16 cellular contexts compared by ENCODE assay signal in the genomic region with DNA sequence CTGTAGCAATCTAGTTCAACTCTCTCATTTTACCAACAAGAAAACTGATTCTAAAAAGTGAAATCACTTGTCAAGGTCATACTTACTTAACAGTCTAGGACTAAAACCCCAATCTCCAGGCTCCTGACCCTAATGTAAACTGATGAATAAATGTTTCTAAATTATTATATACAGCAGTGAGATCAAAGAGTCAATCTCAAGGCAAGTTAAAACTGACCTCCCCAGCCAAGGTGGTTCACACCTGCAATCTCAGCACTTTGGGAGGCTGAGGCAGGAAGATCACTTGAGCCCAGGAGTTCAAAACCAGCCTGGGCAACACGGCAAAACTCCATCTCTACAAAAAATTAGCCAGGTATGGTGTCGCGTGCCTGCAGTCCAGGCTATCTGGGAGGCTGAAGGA. TPM values are rescaled to one million over a fixed set of nuclear protein-coding genes. Genes with fewer than 3 reads are reported as not detected.
A peak's percentile ranks its signal among the peaks of the same experiment; 100 is the strongest.
DNase-seq lines count a peak whose midpoint lies in the region; ATAC-seq, FAIRE-seq and TF ChIP-seq lines count a peak whose summit lies in the region.
"Had no signal": no experiment of that assay in that cellular context is flagged by ENCODE, and none has a peak within 500 bp of the region (broad histone marks: within the 10 kb centered on the region; RNA-seq: fewer than 3 reads in every experiment).

No MANE protein-coding gene starts in this region.

- H3K4me1 ChIP-seq in GM12878 (ENCODE audit: control insufficient read depth, insufficient read depth, low read length) = peaks cover 25% of the 10 kb centered on the region

- ATAC-seq in stimulated activated naive CD8-positive, alpha-beta T cell treated with anti-CD3 and anti-CD28 coated beads, Interleukin-15, amount 100 ng/mL, for 72 hours = no peak
- ATAC-seq in stimulated activated naive CD8-positive, alpha-beta T cell treated with anti-CD3 and anti-CD28 coated beads, Interleukin-15, Interleukin-2, amounts not matched to agents 100 U/mL and 50 U/mL, for 24 hours = no peak
- no peak for ATAC-seq in GM12878
- ATAC-seq in naive thymus-derived CD8-positive, alpha-beta T cell = no peak

- no peak for TF ChIP-seq RAD21 in GM12878 (IDR thresholded peaks at IDR 0.05; ENCODE audit: insufficient read depth, low read depth, low read length)

- no peak for DNase-seq in stimulated activated naive CD8-positive, alpha-beta T cell treated with anti-CD3 and anti-CD28 coated beads, Interleukin-15, amount 100 ng/mL, for 72 hours
- no peak for DNase-seq in stimulated activated naive CD8-positive, alpha-beta T cell treated with anti-CD3 and anti-CD28 coated beads, Interleukin-15, Interleukin-2, amounts not matched to agents 100 U/mL and 50 U/mL, for 24 hours
- DNase-seq in GM12878 (ENCODE audit: low read depth, low spot score) = no peak
- DNase-seq in naive thymus-derived CD8-positive, alpha-beta T cell = no peak
- no peak for DNase-seq in iPS-NIHi11 (ENCODE audit: low spot score)
- DNase-seq in Ammon's horn (ENCODE audit: low spot score) = no peak
- no peak for DNase-seq in RCC 7860 (ENCODE audit: low spot score)
- no peak for DNase-seq in LoVo (ENCODE audit: low spot score)
- DNase-seq: activated CD4-positive, alpha-beta T cell treated with anti-CD3 and anti-CD28 coated beads for 1 hour; activated effector memory CD4-positive, alpha-beta T cell treated with anti-CD3 and anti-CD28 coated beads, Interleukin-2, amount 50 U/mL, for 16 hours; AML-193; GDM1; mucosa of descending colon; NCI-H774; SW 1271 had no signal

- WGBS in GM12878 (ENCODE audit: insufficient coverage, insufficient replicate concordance, low lambda C conversion rate, missing lambda C conversion rate) = 84% methylated on average over 3 of the region's 3 CpGs

- peak overlapping the region; percentile 31; the same call in 1 of the 2 replicates for H3K27ac ChIP-seq in GM12878 (ENCODE audit: control insufficient read depth, insufficient read depth)

- in situ Hi-C loops in GM12878 (cut with MboI) = no loop called here

- no peak overlapping the region for H3K4me3 Mint-ChIP-seq in stimulated activated naive CD8-positive, alpha-beta T cell treated with anti-CD3 and anti-CD28 coated beads, Interleukin-15, amount 100 ng/mL, for 72 hours
- H3K4me3 Mint-ChIP-seq in naive thymus-derived CD8-positive, alpha-beta T cell = no peak overlapping the region

- POLR2A ChIA-PET in GM12878 (lab: Charles Lee) = interaction anchor here (0.6 to 1.2 kb wide), 3 partner anchors 8 to 412 kb away, joined by 3 to 9 read pairs (median 5); no protein-coding TSS in a partner anchor
- POLR2A ChIA-PET in naive thymus-derived CD8-positive, alpha-beta T cell (lab: Charles Lee) = interaction anchor here (0.5 kb wide), 1 partner anchor 20 kb away, joined by 5 read pairs; no protein-coding TSS in a partner anchor

- H3K36me3 ChIP-seq in GM12878 (ENCODE audit: control insufficient read depth in 2 of 2, insufficient read depth in 2 of 2, low read length in 1 of 2) = no peaks in the 10 kb centered on the region; a peak in 1 of 4 replicates

- H3K9ac ChIP-seq in GM12878 (ENCODE audit: control insufficient read depth, insufficient read depth, low read length) = peak overlapping the region; percentile 8; the same call in 1 of the 2 replicates

- no peaks in the 10 kb centered on the region for H3K27me3 ChIP-seq in GM12878 (replicated peaks in 1 of 2; ENCODE audit: control insufficient read depth in 2 of 2, insufficient read depth in 2 of 2, low read length in 1 of 2)

- no peaks in the 10 kb centered on the region for H3K9me3 Mint-ChIP-seq in stimulated activated naive CD8-positive, alpha-beta T cell treated with anti-CD3 and anti-CD28 coated beads, Interleukin-15, amount 100 ng/mL, for 72 hours
- no peaks in the 10 kb centered on the region for H3K9me3 Mint-ChIP-seq in naive thymus-derived CD8-positive, alpha-beta T cell

- no peak overlapping the region for H3K4me3 ChIP-seq in GM12878
- H3K4me3 ChIP-seq: mucosa of descending colon, skin epidermis had no signal

- peak overlapping the region; percentile 49 to 89 for H3K27ac Mint-ChIP-seq in stimulated activated naive CD8-positive, alpha-beta T cell treated with anti-CD3 and anti-CD28 coated beads, Interleukin-15, amount 100 ng/mL, for 72 hours
- peak overlapping the region; percentile 9 to 67 (median 34) for H3K27ac Mint-ChIP-seq in naive thymus-derived CD8-positive, alpha-beta T cell

- H3K79me2 ChIP-seq in GM12878 (ENCODE audit: control insufficient read depth, insufficient read depth, low read length) = peaks cover 25% of the 10 kb centered on the region

- no peaks in the 10 kb centered on the region for H4K20me1 ChIP-seq in GM12878 (ENCODE audit: control insufficient read depth, insufficient read depth)

- TF ChIP-seq EP300 in GM12878 (IDR thresholded peaks at IDR 0.05; ENCODE audit: borderline replicate concordance in 1 of 2, control insufficient read depth in 1 of 2, low read depth in 2 of 2, low read length in 2 of 2) = no peak

- peaks cover 0 to 10% (median 0%) of the 10 kb centered on the region in 3 donors for H3K36me3 Mint-ChIP-seq in naive thymus-derived CD8-positive, alpha-beta T cell

- CTCF ChIA-PET in GM12878 (lab: Yijun Ruan, JAX) = interaction anchor here (1.0 to 1.6 kb wide), 3 partner anchors 12 to 65 kb away, joined by 3 to 5 read pairs (median 5); a partner anchor contains a TSS

- RAD21 ChIA-PET in GM12878 (lab: Charles Lee; ENCODE audit: unreplicated experiment) = interaction anchor here (1.0 kb wide), 1 partner anchor 9 kb away, joined by 4 read pairs; no protein-coding TSS in a partner anchor

- TF ChIP-seq CTCF in GM12878 (IDR thresholded peaks at IDR 0.05 in 2 of 3, conservative IDR thresholded peaks at IDR 0.05 in 1 of 3; ENCODE audit: control insufficient read depth in 2 of 3, extremely low read depth in 1 of 3, insufficient read depth in 1 of 3, low read depth in 3 of 3, low read length in 3 of 3) = no peak

- no peaks in the 10 kb centered on the region for H3K9me3 ChIP-seq in GM12878 (replicated peaks; ENCODE audit: control insufficient read depth, insufficient read depth, low read length)
- H3K9me3 ChIP-seq: mucosa of descending colon had no signal

- SMC1A ChIA-PET in GM12878 (lab: Charles Lee; ENCODE audit: uncharacterized antibody, unreplicated experiment) = interaction anchor here (0.6 to 1.2 kb wide), 3 partner anchors 10 to 1980 kb away, joined by 3 to 5 read pairs (median 4); no protein-coding TSS in a partner anchor

- peaks cover 30% of the 10 kb centered on the region for H3K4me1 Mint-ChIP-seq in stimulated activated naive CD8-positive, alpha-beta T cell treated with anti-CD3 and anti-CD28 coated beads, Interleukin-15, amount 100 ng/mL, for 72 hours
- peaks cover 6 to 20% (median 13%) of the 10 kb centered on the region in 4 donors for H3K4me1 Mint-ChIP-seq in naive thymus-derived CD8-positive, alpha-beta T cell

- FAIRE-seq in GM12878 (lab: Jason Lieb, UNC) (no peak), RCC 7860 (lab: Jason Lieb, UNC) (no peak)

- H3K27me3 Mint-ChIP-seq in stimulated activated naive CD8-positive, alpha-beta T cell treated with anti-CD3 and anti-CD28 coated beads, Interleukin-15, amount 100 ng/mL, for 72 hours = no peaks in the 10 kb centered on the region
- H3K27me3 Mint-ChIP-seq in naive thymus-derived CD8-positive, alpha-beta T cell = no peaks in the 10 kb centered on the region

- no TSS peak for BruUV-seq in GM12878 (replicated peaks; lab: Mats Ljungman, UMichigan)

- H3K4me2 ChIP-seq in GM12878 (ENCODE audit: control insufficient read depth, insufficient read depth) = no peak overlapping the region

- H2AFZ ChIP-seq in GM12878 (ENCODE audit: control insufficient read depth, low read depth, low read length) = no peak overlapping the region

- intact Hi-C loops in GM12878 (cut with micrococcal nuclease; ENCODE audit: unreplicated experiment) = no loop called here

- no peak for TF ChIP-seq POLR2A in GM12878 (IDR thresholded peaks at IDR 0.05; ENCODE audit: low read depth, low read length)

TF ChIP-seq in GM12878, 131 proteins besides CTCF, POLR2A, EP300 and RAD21 (continues in another document):
- TF ChIP-seq MYC (IDR thresholded peaks at IDR 0.05; ENCODE audit: insufficient read depth, insufficient read length, insufficient replicate concordance, low read length, severe bottlenecking) = no peak
- TF ChIP-seq ASH2L (IDR thresholded peaks at IDR 0.05; ENCODE audit: borderline replicate concordance, low read depth) = no peak
- TF ChIP-seq, protein P1, sequence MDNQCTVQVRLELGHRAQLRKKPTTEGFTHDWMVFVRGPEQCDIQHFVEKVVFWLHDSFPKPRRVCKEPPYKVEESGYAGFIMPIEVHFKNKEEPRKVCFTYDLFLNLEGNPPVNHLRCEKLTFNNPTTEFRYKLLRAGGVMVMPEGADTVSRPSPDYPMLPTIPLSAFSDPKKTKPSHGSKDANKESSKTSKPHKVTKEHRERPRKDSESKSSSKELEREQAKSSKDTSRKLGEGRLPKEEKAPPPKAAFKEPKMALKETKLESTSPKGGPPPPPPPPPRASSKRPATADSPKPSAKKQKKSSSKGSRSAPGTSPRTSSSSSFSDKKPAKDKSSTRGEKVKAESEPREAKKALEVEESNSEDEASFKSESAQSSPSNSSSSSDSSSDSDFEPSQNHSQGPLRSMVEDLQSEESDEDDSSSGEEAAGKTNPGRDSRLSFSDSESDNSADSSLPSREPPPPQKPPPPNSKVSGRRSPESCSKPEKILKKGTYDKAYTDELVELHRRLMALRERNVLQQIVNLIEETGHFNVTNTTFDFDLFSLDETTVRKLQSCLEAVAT (IDR thresholded peaks at IDR 0.05) = no peak
- TF ChIP-seq NRF1 (conservative IDR thresholded peaks at IDR 0.05; ENCODE audit: low read depth, low read length) = no peak
- TF ChIP-seq ZNF274 (IDR thresholded peaks at IDR 0.05; ENCODE audit: insufficient read depth, insufficient read length) = no peak

RNA-seq across cellular contexts. Expression of a gene that starts 15.3 kb away (rescaled TPM):
- total RNA-seq in GM12878 (2013; cell fraction: nucleolus; rRNA removed) = 89.0 and 94.1 TPM in 2 replicates
- 23.8 and 26.6 TPM in 2 replicates for total RNA-seq in GM12878 (2014; rRNA removed)
- total RNA-seq in GM12878 (2014; rRNA removed; fragmentation: Illumina TruSeq; extraction: Trizol) = 44.0 and 45.4 TPM in 2 replicates
- total RNA-seq in GM12878 (2021) = 39.2 and 39.4 TPM in 2 replicates
- 12.5 TPM for polyA plus RNA-seq in GM12878 (2011; ENCODE audit: low read depth)
- 25.8 and 32.0 TPM in 2 replicates for polyA plus RNA-seq in GM12878 (2011; rRNA removed)
- polyA plus RNA-seq in GM12878 (2011; cell fraction: cytosol; rRNA removed) = 22.6 and 25.9 TPM in 2 replicates
- 25.4 and 29.1 TPM in 2 replicates for polyA plus RNA-seq in GM12878 (2011; cell fraction: nucleus; rRNA removed)
- polyA plus RNA-seq in GM12878 (2012) = 12.5 and 14.6 TPM in 2 replicates
- polyA plus RNA-seq in GM12878 (2014; fragmentation: Illumina TruSeq; extraction: Trizol) = 39.9 and 42.0 TPM in 2 replicates
- 1 to 10 TPM; 6.0 to 6.3 TPM for polyA plus RNA-seq in GM12878 (2014; fragmentation: Nextera tagmentation; extraction: Ambion mirVana)
- polyA plus RNA-seq in GM12878 (2014; rRNA removed) = 20.0 and 23.4 TPM in 2 replicates
- 10 to 100 TPM; 19.9 to 26.6 TPM for polyA plus RNA-seq in GM12878 (2016; fragmentation: Nextera tagmentation; extraction: Ambion mirVana)
- 51.7 and 60.6 TPM in 2 replicates for polyA minus RNA-seq in GM12878 (2011; rRNA and poly(A)+ RNA removed)
- 9.8 and 10.3 TPM in 2 replicates for polyA minus RNA-seq in GM12878 (2011; cell fraction: cytosol; rRNA and poly(A)+ RNA removed)
- 13.5 and 27.0 TPM in 2 replicates for polyA minus RNA-seq in GM12878 (2011; cell fraction: nucleus; rRNA and poly(A)+ RNA removed)
- total RNA-seq in naive thymus-derived CD8-positive, alpha-beta T cell = 10 to 100 TPM; 39.5 to 48.7 TPM
- polyA plus RNA-seq in naive thymus-derived CD8-positive, alpha-beta T cell = 10 to 100 TPM in 1 of 3 donors, 1 to 10 TPM in 2; 6.3 to 20.4 (median 9.4) TPM
